In genomic region chr10:50510517-50511473, GRCh38 we compare ENCODE assay signal across 15 cellular contexts.
DNase-seq lines count a peak whose midpoint lies in the region; ATAC-seq and TF ChIP-seq lines count a peak whose summit lies in the region.
"Had no signal": no experiment of that assay in that cellular context is flagged by ENCODE, and none has a peak within 500 bp of the region (broad histone marks: within the 10 kb centered on the region; RNA-seq: fewer than 3 reads in every experiment).

No MANE protein-coding gene starts in this region.

- TF ChIP-seq POLR2A in lower leg skin (IDR thresholded peaks at IDR 0.05) = no peak

- no peaks in the 10 kb centered on the region for H3K9me3 Mint-ChIP-seq in nephron progenitor cell

- WGBS in lower leg skin, 2 donors = 63 to 79% methylated on average over 3 of the region's 3 CpGs

- TF ChIP-seq CTCF in nephron progenitor cell (IDR thresholded peaks at IDR 0.05) (no peak), lower leg skin (IDR thresholded peaks at IDR 0.05) (no peak)

- H3K27me3 Mint-ChIP-seq in nephron progenitor cell (ENCODE audit: low read depth, poor library complexity) = no peaks in the 10 kb centered on the region

- H3K4me3 ChIP-seq in lower leg skin (ENCODE audit: low read depth, poor library complexity, severe bottlenecking) = no peak overlapping the region
- H3K4me3 ChIP-seq: BLaER1, heart right ventricle, left ventricle myocardium inferior had no signal

- no peaks in the 10 kb centered on the region for H3K36me3 Mint-ChIP-seq in nephron progenitor cell (ENCODE audit: low read depth)

- peak overlapping the region; percentile 98 for H3K27ac ChIP-seq in caudate nucleus (ENCODE audit: low read depth, low read length)
- H3K27ac ChIP-seq: BLaER1, heart right ventricle, KMS-11 had no signal

- H3K4me1 Mint-ChIP-seq in nephron progenitor cell = no peaks in the 10 kb centered on the region

- no peak overlapping the region for H3K4me3 Mint-ChIP-seq in nephron progenitor cell

- intact Hi-C loops in lower leg skin (cut with DNase I; ENCODE audit: low total_unique reads) = no loop called here

- peak overlapping the region; percentile 9 for H3K27ac Mint-ChIP-seq in nephron progenitor cell

- no peak for ATAC-seq in SK-N-SH treated with all-trans-retinoic acid at 6 μM for 48 hours
- no peak for ATAC-seq in HG02970 (IDR thresholded peaks at IDR 0.05; ENCODE audit: low FRiP score, unreplicated experiment)

- DNase-seq in COLO829 (ENCODE audit: low spot score) (peak; percentile 40), NCI-H774 (lab: John Stamatoyannopoulos, UW) (peak; percentile 7), caudate nucleus (lab: John Stamatoyannopoulos, UW) (peak in 1 of 61 donors; percentile 29), nephron progenitor cell (no peak), lower leg skin (ENCODE audit: low spot score in 2 of 2) (no peak), kidney glomerular epithelial cell (lab: John Stamatoyannopoulos, UW) (no peak)
- DNase-seq: heart right ventricle; left ventricle myocardium inferior; NCI-H187 treated with DMSO at 0.1 percent for 48 hours; stimulated activated naive CD4-positive, alpha-beta T cell; T-helper 9 cell had no signal

TF ChIP-seq in SK-N-SH treated with all-trans-retinoic acid at 6 μM for 48 hours, 23 proteins besides CTCF, POLR2A, EP300 and RAD21:
- TF ChIP-seq TSHZ2 (CRISPR knock-in tag; IDR thresholded peaks at IDR 0.05) = no peak

Comparison
In these comparisons a context has a peak if more than half of its experiments do, and no peak if none do; other contexts are left out.
1. DNase-seq: peak in COLO829 (single experiment) and NCI-H774 (single experiment); none in nephron progenitor cell (single experiment), lower leg skin (0 of 2) and kidney glomerular epithelial cell (single experiment).